ENCODE assay signal across 8 cellular contexts in the genomic region with DNA sequence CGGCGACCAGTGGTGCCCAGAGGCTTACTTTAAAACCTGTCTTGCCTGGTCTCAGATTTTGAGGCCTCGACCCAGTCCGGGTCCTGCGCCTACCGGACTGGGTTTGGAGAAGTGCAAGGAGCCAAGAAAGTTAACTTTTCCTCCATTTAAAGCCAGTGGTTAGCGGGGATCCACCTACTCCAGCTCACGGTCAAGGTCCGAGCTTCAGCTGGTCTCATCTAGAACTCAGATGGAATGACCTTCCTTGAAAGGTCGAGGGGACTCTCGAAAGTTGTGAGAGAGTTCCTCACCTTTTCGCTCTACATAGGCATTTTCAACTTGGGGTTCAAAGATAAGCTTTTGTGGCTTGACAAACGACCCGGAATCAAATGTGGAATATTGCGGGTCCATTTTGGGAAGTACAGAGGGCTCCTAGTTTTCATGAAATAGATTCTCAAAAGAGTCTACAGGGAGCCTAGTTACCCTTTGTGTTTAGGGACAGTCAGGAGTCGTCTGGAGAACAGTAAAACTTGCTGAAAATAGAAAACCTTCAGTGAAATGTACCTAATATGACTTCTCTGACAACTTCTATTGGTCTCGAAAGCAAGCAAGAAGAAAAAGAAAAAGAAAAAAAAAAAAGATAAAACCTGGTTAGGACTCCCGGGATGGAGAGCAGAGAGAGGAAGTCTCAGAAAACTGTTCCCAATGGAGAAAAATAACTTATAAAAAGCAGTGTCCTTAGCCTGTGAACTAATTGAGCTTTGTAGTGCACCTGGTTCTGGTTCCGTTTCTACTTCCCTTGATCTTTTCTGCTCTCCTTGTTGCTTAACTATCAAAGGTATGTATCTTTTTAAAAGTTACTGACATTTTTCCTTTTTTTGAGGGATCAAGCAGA. TPM values are rescaled to one million over a fixed set of nuclear protein-coding genes. Genes with fewer than 3 reads are reported as not detected.
DNase-seq lines count a peak whose midpoint lies in the region; ATAC-seq lines count a peak whose summit lies in the region.

No MANE protein-coding gene starts in this region.

- no peak overlapping the region for H3K9ac ChIP-seq in skeletal muscle satellite cell (ENCODE audit: low read depth, low read length)

- H3K4me1 Mint-ChIP-seq in T-helper 2 cell treated with Interferon-gamma antibody and Interleukin-4, amounts not matched to agents 5 μg/mL and 100 μg/mL, for 36 hours (ENCODE audit: low read depth): peaks cover 22% of the 10 kb centered on the region
- peaks cover 20% of the 10 kb centered on the region for H3K4me1 Mint-ChIP-seq in activated T-helper 1 cell treated with anti-CD3 and anti-CD28 coated beads, Interleukin-12 subunit alpha, Interleukin-12 subunit beta, Interleukin-2, Interleukin-4 antibody, amounts not matched to agents 30 ng/mL and 10 ng/mL and 1 ng/mL, durations not matched to agents 14 hours and 24 hours and 36 hours (ENCODE audit: low read depth)

- no peaks in the 10 kb centered on the region for H3K36me3 ChIP-seq in skeletal muscle satellite cell (ENCODE audit: insufficient read depth, low read length)

- peaks cover 12% of the 10 kb centered on the region for H3K4me1 ChIP-seq in skeletal muscle satellite cell (ENCODE audit: control insufficient read depth, insufficient read depth, low read length)

- H3K4me3 Mint-ChIP-seq in T-helper 2 cell treated with Interferon-gamma antibody and Interleukin-4, amounts not matched to agents 5 μg/mL and 100 μg/mL, for 36 hours: peak overlapping the region; percentile 88
- H3K4me3 Mint-ChIP-seq in activated T-helper 1 cell treated with anti-CD3 and anti-CD28 coated beads, Interleukin-12 subunit alpha, Interleukin-12 subunit beta, Interleukin-2, Interleukin-4 antibody, amounts not matched to agents 30 ng/mL and 10 ng/mL and 1 ng/mL, durations not matched to agents 14 hours and 24 hours and 36 hours: peak overlapping the region; percentile 87

- peaks cover 16% of the 10 kb centered on the region for H3K27me3 ChIP-seq in skeletal muscle satellite cell (ENCODE audit: control insufficient read depth, insufficient read depth, low read length)

- H3K4me3 ChIP-seq in iPS-11a (ENCODE audit: low read depth, low read length) (peak overlapping the region; percentile 94), skeletal muscle satellite cell (ENCODE audit: low read length) (peak overlapping the region; percentile 75)

- H3K4me2 ChIP-seq in skeletal muscle satellite cell (ENCODE audit: low read length): peak overlapping the region; percentile 89

- H3K27ac Mint-ChIP-seq in T-helper 2 cell treated with Interferon-gamma antibody and Interleukin-4, amounts not matched to agents 5 μg/mL and 100 μg/mL, for 36 hours: no peak overlapping the region
- H3K27ac Mint-ChIP-seq in activated T-helper 1 cell treated with anti-CD3 and anti-CD28 coated beads, Interleukin-12 subunit alpha, Interleukin-12 subunit beta, Interleukin-2, Interleukin-4 antibody, amounts not matched to agents 30 ng/mL and 10 ng/mL and 1 ng/mL, durations not matched to agents 14 hours and 24 hours and 36 hours: no peak overlapping the region

- H3K36me3 Mint-ChIP-seq in T-helper 2 cell treated with Interferon-gamma antibody and Interleukin-4, amounts not matched to agents 5 μg/mL and 100 μg/mL, for 36 hours (ENCODE audit: low read depth): no peaks in the 10 kb centered on the region
- no peaks in the 10 kb centered on the region for H3K36me3 Mint-ChIP-seq in activated T-helper 1 cell treated with anti-CD3 and anti-CD28 coated beads, Interleukin-12 subunit alpha, Interleukin-12 subunit beta, Interleukin-2, Interleukin-4 antibody, amounts not matched to agents 30 ng/mL and 10 ng/mL and 1 ng/mL, durations not matched to agents 14 hours and 24 hours and 36 hours (ENCODE audit: low read depth)

- no peaks in the 10 kb centered on the region for H3K9me3 ChIP-seq in skeletal muscle satellite cell (replicated peaks; ENCODE audit: low read length)

- ATAC-seq in GM18502 (IDR thresholded peaks at IDR 0.05; ENCODE audit: poor library complexity, unreplicated experiment) (no peak), GM21360 (IDR thresholded peaks at IDR 0.05; ENCODE audit: unreplicated experiment) (no peak)

- H3K9me3 Mint-ChIP-seq in T-helper 2 cell treated with Interferon-gamma antibody and Interleukin-4, amounts not matched to agents 5 μg/mL and 100 μg/mL, for 36 hours: no peaks in the 10 kb centered on the region
- no peaks in the 10 kb centered on the region for H3K9me3 Mint-ChIP-seq in activated T-helper 1 cell treated with anti-CD3 and anti-CD28 coated beads, Interleukin-12 subunit alpha, Interleukin-12 subunit beta, Interleukin-2, Interleukin-4 antibody, amounts not matched to agents 30 ng/mL and 10 ng/mL and 1 ng/mL, durations not matched to agents 14 hours and 24 hours and 36 hours

- H3K27me3 Mint-ChIP-seq in T-helper 2 cell treated with Interferon-gamma antibody and Interleukin-4, amounts not matched to agents 5 μg/mL and 100 μg/mL, for 36 hours (ENCODE audit: low read depth): peaks cover 40% of the 10 kb centered on the region
- peaks cover 43% of the 10 kb centered on the region for H3K27me3 Mint-ChIP-seq in activated T-helper 1 cell treated with anti-CD3 and anti-CD28 coated beads, Interleukin-12 subunit alpha, Interleukin-12 subunit beta, Interleukin-2, Interleukin-4 antibody, amounts not matched to agents 30 ng/mL and 10 ng/mL and 1 ng/mL, durations not matched to agents 14 hours and 24 hours and 36 hours (ENCODE audit: insufficient read depth)

- DNase-seq in T-helper 2 cell treated with Interferon-gamma antibody and Interleukin-4, amounts not matched to agents 5 μg/mL and 100 μg/mL, for 36 hours (ENCODE audit: low spot score): no peak
- no peak for DNase-seq in T-helper 2 cell
- DNase-seq in activated T-helper 1 cell treated with anti-CD3 and anti-CD28 coated beads, Interleukin-12 subunit alpha, Interleukin-12 subunit beta, Interleukin-2, Interleukin-4 antibody, amounts not matched to agents 30 ng/mL and 10 ng/mL and 1 ng/mL, durations not matched to agents 14 hours and 24 hours and 36 hours (ENCODE audit: low spot score): no peak
- no peak for DNase-seq in NCI-H524 treated with DMSO at 0.1 percent for 48 hours (lab: John Stamatoyannopoulos, UW)

- intact Hi-C loops in activated T-helper 1 cell treated with anti-CD3 and anti-CD28 coated beads, Interleukin-12 subunit alpha, Interleukin-12 subunit beta, Interleukin-2, Interleukin-4 antibody, amounts not matched to agents 30 ng/mL and 10 ng/mL and 1 ng/mL, durations not matched to agents 14 hours and 24 hours and 36 hours (cut with micrococcal nuclease): loop anchor here (5.0 to 10.0 kb wide), 3 partner anchors 895 to 1475 kb away; a partner anchor contains a TSS

RNA-seq across cellular contexts. Expression of a gene that starts 1.4 kb away (rescaled TPM):
- 0.17 and 0.80 TPM in 2 replicates for total RNA-seq in activated T-helper 1 cell treated with anti-CD3 and anti-CD28 coated beads, Interleukin-12 subunit alpha, Interleukin-12 subunit beta, Interleukin-2, Interleukin-4 antibody, amounts not matched to agents 30 ng/mL and 10 ng/mL and 1 ng/mL, durations not matched to agents 14 hours and 24 hours and 36 hours
- 0.22 and 0.51 TPM in 2 replicates for total RNA-seq in skeletal muscle satellite cell (2012; rRNA removed)
